In the genomic region with DNA sequence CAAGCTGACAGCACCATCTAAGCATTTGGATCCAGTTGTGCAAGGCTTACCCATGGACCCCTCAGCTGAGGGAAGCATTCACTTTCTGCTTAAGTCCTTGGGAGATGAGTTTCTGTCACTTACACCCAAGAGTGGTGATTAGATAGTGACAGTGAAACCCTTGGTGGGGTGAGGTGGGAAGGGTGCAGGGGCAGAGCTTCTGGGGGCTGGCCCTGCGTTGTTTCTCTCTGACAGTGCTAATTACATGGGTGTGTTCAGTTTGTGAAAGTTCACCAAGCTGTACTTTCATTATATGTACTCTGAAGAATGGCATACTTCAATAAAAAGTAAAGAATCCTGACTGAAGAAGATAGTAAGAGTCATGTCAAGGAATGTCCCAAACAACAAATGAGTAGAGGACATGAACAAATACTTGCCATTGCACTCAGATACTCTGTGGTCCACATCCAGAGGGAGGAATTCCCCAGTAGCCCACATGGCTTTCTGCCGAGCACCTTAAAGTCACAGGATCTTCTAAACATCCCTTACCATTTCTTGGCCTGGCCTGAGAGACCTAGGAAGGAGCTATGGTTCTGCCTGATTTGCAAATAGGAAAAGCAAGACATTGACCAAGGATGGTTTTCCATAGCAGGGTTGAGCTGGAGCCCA, we compare ENCODE assay signal across 14 cellular contexts. TPM values are rescaled to one million over a fixed set of nuclear protein-coding genes. Genes with fewer than 3 reads are reported as not detected.
DNase-seq lines count a peak whose midpoint lies in the region; ATAC-seq, FAIRE-seq and TF ChIP-seq lines count a peak whose summit lies in the region.
"Had no signal": no experiment of that assay in that cellular context is flagged by ENCODE, and none has a peak within 500 bp of the region (broad histone marks: within the 10 kb centered on the region; RNA-seq: fewer than 3 reads in every experiment).

No MANE protein-coding gene starts in this region.

- peaks cover 41% of the 10 kb centered on the region for H3K4me1 ChIP-seq in GM12878 (ENCODE audit: control insufficient read depth, insufficient read depth, low read length)

- no peaks in the 10 kb centered on the region for H3K9me3 ChIP-seq in GM12878 (replicated peaks; ENCODE audit: control insufficient read depth, insufficient read depth, low read length)
- H3K9me3 ChIP-seq: thyroid gland had no signal

- H4K20me1 ChIP-seq in GM12878 (ENCODE audit: control insufficient read depth, insufficient read depth), result no peaks in the 10 kb centered on the region

- H2AFZ ChIP-seq in GM12878 (ENCODE audit: control insufficient read depth, low read depth, low read length), result peak overlapping the region; percentile 68

- peak overlapping the region; percentile 74 for H3K27ac ChIP-seq in GM12878 (ENCODE audit: control insufficient read depth, insufficient read depth)
- H3K27ac ChIP-seq: thyroid gland had no signal

- no peak overlapping the region for H3K4me3 ChIP-seq in GM12878
- H3K4me3 ChIP-seq: thyroid gland had no signal

- no peak for TF ChIP-seq CTCF in GM12878 (IDR thresholded peaks at IDR 0.05 in 2 of 3, conservative IDR thresholded peaks at IDR 0.05 in 1 of 3; ENCODE audit: control insufficient read depth in 2 of 3, extremely low read depth in 1 of 3, insufficient read depth in 1 of 3, low read depth in 3 of 3, low read length in 3 of 3)

- no peak for TF ChIP-seq RAD21 in GM12878 (IDR thresholded peaks at IDR 0.05; ENCODE audit: insufficient read depth, low read depth, low read length)

- SMC1A ChIA-PET in GM12878 (lab: Charles Lee; ENCODE audit: uncharacterized antibody, unreplicated experiment), result interaction anchor here (0.6 to 3.0 kb wide), 9 partner anchors 9 to 317 kb away, joined by 3 to 13 read pairs (median 5); no protein-coding TSS in a partner anchor

- no peak for FAIRE-seq in GM12878 (lab: Jason Lieb, UNC)
- FAIRE-seq: GM18507 had no signal

- no peaks in the 10 kb centered on the region for H3K27me3 ChIP-seq in GM12878 (replicated peaks in 1 of 2; ENCODE audit: control insufficient read depth in 2 of 2, insufficient read depth in 2 of 2, low read length in 1 of 2)
- H3K27me3 ChIP-seq: thyroid gland had no signal

- BruUV-seq in GM12878 (replicated peaks; lab: Mats Ljungman, UMichigan), result no TSS peak

- intact Hi-C loops in GM12878 (cut with micrococcal nuclease; ENCODE audit: unreplicated experiment), result no loop called here

- CTCF ChIA-PET in GM12878 (lab: Yijun Ruan, JAX), result interaction anchor here (0.9 to 3.7 kb wide), 10 partner anchors 14 to 287 kb away, joined by 3 to 20 read pairs (median 4); a partner anchor contains a TSS

- in situ Hi-C loops in GM12878 (cut with MboI), result no loop called here

- WGBS in GM12878 (ENCODE audit: insufficient coverage, insufficient replicate concordance, low lambda C conversion rate, missing lambda C conversion rate), result 0% methylated on average over 2 of the region's 2 CpGs

- peak overlapping the region; percentile 46 for H3K9ac ChIP-seq in GM12878 (ENCODE audit: control insufficient read depth, insufficient read depth, low read length)

- DNase-seq in GM12878 (ENCODE audit: low read depth, low spot score) (peak; percentile 45), epidermal melanocyte (ENCODE audit: insufficient read length, low spot score) (no peak), ureter (ENCODE audit: low spot score) (no peak)
- no peak for DNase-seq in stimulated activated CD4-positive, alpha-beta T cell treated with anti-CD3 and anti-CD28 coated beads, Interleukin-15, amount 100 ng/mL, for 24 hours
- DNase-seq: NK-92 treated with Interleukin-12 subunit alpha and Interleukin-12 subunit beta, amount 100 ng/mL, for 24 hours; thyroid gland had no signal

- no peaks in the 10 kb centered on the region for H3K36me3 ChIP-seq in GM12878 (ENCODE audit: control insufficient read depth in 2 of 2, insufficient read depth in 2 of 2, low read length in 1 of 2)
- H3K36me3 ChIP-seq: thyroid gland had no signal

- TF ChIP-seq POLR2A in GM12878 (IDR thresholded peaks at IDR 0.05; ENCODE audit: low read depth, low read length), result no peak

- ATAC-seq in GM18498 (IDR thresholded peaks at IDR 0.05; ENCODE audit: unreplicated experiment) (peak; percentile 73), GM19463 (IDR thresholded peaks at IDR 0.05; ENCODE audit: unreplicated experiment) (peak; percentile 70), HG02973 (IDR thresholded peaks at IDR 0.05; ENCODE audit: unreplicated experiment) (peak; percentile 59), GM12878 (peak; percentile 83), HG03097 (IDR thresholded peaks at IDR 0.05; ENCODE audit: low FRiP score, unreplicated experiment) (no peak)

- RAD21 ChIA-PET in GM12878 (lab: Charles Lee; ENCODE audit: unreplicated experiment), result interaction anchor here (1.0 to 3.4 kb wide), 6 partner anchors 11 to 277 kb away, joined by 3 to 19 read pairs (median 4); a partner anchor contains a TSS

- H3K4me2 ChIP-seq in GM12878 (ENCODE audit: control insufficient read depth, insufficient read depth), result peak overlapping the region; percentile 83

- POLR2A ChIA-PET in GM12878 (lab: Charles Lee), result interaction anchor here (0.6 to 1.4 kb wide), 3 partner anchors 23 to 30 kb away, joined by 3 read pairs; no protein-coding TSS in a partner anchor

- TF ChIP-seq EP300 in GM12878 (IDR thresholded peaks at IDR 0.05; ENCODE audit: borderline replicate concordance in 1 of 2, control insufficient read depth in 1 of 2, low read depth in 2 of 2, low read length in 2 of 2), result no peak

- no peaks in the 10 kb centered on the region for H3K79me2 ChIP-seq in GM12878 (ENCODE audit: control insufficient read depth, insufficient read depth, low read length)

RNA-seq across cellular contexts. Expression of a gene that starts 8.5 kb away (rescaled TPM):
- total RNA-seq in GM12878 (2013; cell fraction: nucleolus; rRNA removed), result 1.9 and 3.4 TPM in 2 replicates
- 1.1 and 2.5 TPM in 2 replicates for total RNA-seq in GM12878 (2014; rRNA removed)
- 0.64 and 0.67 TPM in 2 replicates for total RNA-seq in GM12878 (2014; rRNA removed; fragmentation: Illumina TruSeq; extraction: Trizol)
- 1.9 and 2.5 TPM in 2 replicates for total RNA-seq in GM12878 (2021)
- 0.52 TPM for polyA plus RNA-seq in GM12878 (2011; ENCODE audit: low read depth)
- polyA plus RNA-seq in GM12878 (2011; rRNA removed), result 0.20 and 0.29 TPM in 2 replicates
- 0.25 and 0.43 TPM in 2 replicates for polyA plus RNA-seq in GM12878 (2011; cell fraction: cytosol; rRNA removed)
- 0.45 and 0.51 TPM in 2 replicates for polyA plus RNA-seq in GM12878 (2011; cell fraction: nucleus; rRNA removed)
- 0.66 and 0.94 TPM in 2 replicates for polyA plus RNA-seq in GM12878 (2012)
- 0.48 and 0.57 TPM in 2 replicates for polyA plus RNA-seq in GM12878 (2014; fragmentation: Illumina TruSeq; extraction: Trizol)
- polyA plus RNA-seq in GM12878 (2014; fragmentation: Nextera tagmentation; extraction: Ambion mirVana), result under 1 TPM; 0.14 to 0.18 TPM
- polyA plus RNA-seq in GM12878 (2014; rRNA removed), result 1.3 and 1.6 TPM in 2 replicates
- under 1 TPM; 0.28 to 0.46 TPM for polyA plus RNA-seq in GM12878 (2016; fragmentation: Nextera tagmentation; extraction: Ambion mirVana)
- 0.57 and 0.66 TPM in 2 replicates for polyA minus RNA-seq in GM12878 (2011; rRNA and poly(A)+ RNA removed)
- polyA minus RNA-seq in GM12878 (2011; cell fraction: cytosol; rRNA and poly(A)+ RNA removed), result 0.10 and 0.40 TPM in 2 replicates
- 0.24 and 0.48 TPM in 2 replicates for polyA minus RNA-seq in GM12878 (2011; cell fraction: nucleus; rRNA and poly(A)+ RNA removed)
- total RNA-seq in ureter, result 3.2 TPM
- total RNA-seq: activated T-helper 1 cell treated with anti-CD3 and anti-CD28 coated beads, Interleukin-12 subunit alpha, Interleukin-12 subunit beta, Interleukin-2, Interleukin-4 antibody, amounts not matched to agents 30 ng/mL and 10 ng/mL and 1 ng/mL, durations not matched to agents 14 hours and 24 hours and 36 hours had no signal
- polyA plus RNA-seq: liver had no signal

RNA-seq across cellular contexts. Expression of a gene that starts 22.3 kb away (rescaled TPM):
- total RNA-seq in GM12878 (2013; cell fraction: nucleolus; rRNA removed), result 41.6 and 42.7 TPM in 2 replicates
- 22.9 and 26.4 TPM in 2 replicates for total RNA-seq in GM12878 (2014; rRNA removed)
- total RNA-seq in GM12878 (2014; rRNA removed; fragmentation: Illumina TruSeq; extraction: Trizol), result 17.7 and 18.9 TPM in 2 replicates
- total RNA-seq in GM12878 (2021), result 20.7 and 23.0 TPM in 2 replicates
- polyA plus RNA-seq in GM12878 (2011; ENCODE audit: low read depth), result 11.7 TPM
- polyA plus RNA-seq in GM12878 (2011; rRNA removed), result 28.2 and 41.5 TPM in 2 replicates
- 16.9 and 17.4 TPM in 2 replicates for polyA plus RNA-seq in GM12878 (2011; cell fraction: cytosol; rRNA removed)
- polyA plus RNA-seq in GM12878 (2011; cell fraction: nucleus; rRNA removed), result 6.2 and 8.4 TPM in 2 replicates
- polyA plus RNA-seq in GM12878 (2012), result 13.0 and 16.0 TPM in 2 replicates
- polyA plus RNA-seq in GM12878 (2014; fragmentation: Illumina TruSeq; extraction: Trizol), result 13.5 and 16.5 TPM in 2 replicates
- polyA plus RNA-seq in GM12878 (2014; fragmentation: Nextera tagmentation; extraction: Ambion mirVana), result 1 to 10 TPM; 7.3 to 7.8 TPM
- polyA plus RNA-seq in GM12878 (2014; rRNA removed), result 11.5 and 14.6 TPM in 2 replicates
- 10 to 100 TPM; 23.5 to 27.5 TPM for polyA plus RNA-seq in GM12878 (2016; fragmentation: Nextera tagmentation; extraction: Ambion mirVana)
- 21.9 and 22.6 TPM in 2 replicates for polyA minus RNA-seq in GM12878 (2011; rRNA and poly(A)+ RNA removed)
- 10.2 and 12.9 TPM in 2 replicates for polyA minus RNA-seq in GM12878 (2011; cell fraction: cytosol; rRNA and poly(A)+ RNA removed)
- polyA minus RNA-seq in GM12878 (2011; cell fraction: nucleus; rRNA and poly(A)+ RNA removed), result 4.4 and 8.4 TPM in 2 replicates
- total RNA-seq in ureter, result 25.7 TPM

RNA-seq across cellular contexts. Expression of a gene that starts 49.1 kb away (rescaled TPM):
- total RNA-seq in GM12878 (2013; cell fraction: nucleolus; rRNA removed), result 0.29 and 0.44 TPM in 2 replicates
- total RNA-seq in GM12878 (2014; rRNA removed) (0.23 TPM in 1 of 2 replicates, not detected in the other), GM12878 (2014; rRNA removed; fragmentation: Illumina TruSeq; extraction: Trizol) (0.04 TPM in 1 of 2 replicates, not detected in the other), GM12878 (2021) (0.19 TPM in 1 of 2 replicates, not detected in the other), ureter (0.26 TPM)
- polyA plus RNA-seq in GM12878 (2011; ENCODE audit: low read depth), result not detected
- polyA plus RNA-seq in GM12878 (2011; rRNA removed) (not detected in 2 replicates), GM12878 (2014; fragmentation: Illumina TruSeq; extraction: Trizol) (not detected in 2 replicates), GM12878 (2014; fragmentation: Nextera tagmentation; extraction: Ambion mirVana) (not detected), GM12878 (2014; rRNA removed) (0.05 and 0.08 TPM in 2 replicates), GM12878 (2016; fragmentation: Nextera tagmentation; extraction: Ambion mirVana) (under 1 TPM in 1 of 2 experiments, not detected in 1; 0.43 TPM)
- 0.03 TPM in 1 of 2 replicates, not detected in the other for polyA plus RNA-seq in GM12878 (2011; cell fraction: cytosol; rRNA removed)
- polyA plus RNA-seq in GM12878 (2011; cell fraction: nucleus; rRNA removed), result 0.13 and 0.16 TPM in 2 replicates
- polyA plus RNA-seq in GM12878 (2012), result 0.07 and 0.08 TPM in 2 replicates
- polyA minus RNA-seq in GM12878 (2011; rRNA and poly(A)+ RNA removed), result not detected in 2 replicates
- not detected in 2 replicates for polyA minus RNA-seq in GM12878 (2011; cell fraction: cytosol; rRNA and poly(A)+ RNA removed)
- 0.19 TPM in 1 of 2 replicates, not detected in the other for polyA minus RNA-seq in GM12878 (2011; cell fraction: nucleus; rRNA and poly(A)+ RNA removed)
- total RNA-seq: activated T-helper 1 cell treated with anti-CD3 and anti-CD28 coated beads, Interleukin-12 subunit alpha, Interleukin-12 subunit beta, Interleukin-2, Interleukin-4 antibody, amounts not matched to agents 30 ng/mL and 10 ng/mL and 1 ng/mL, durations not matched to agents 14 hours and 24 hours and 36 hours; fibroblast of villous mesenchyme; liver had no signal
- polyA plus RNA-seq: liver had no signal

RNA-seq across cellular contexts. Expression of a gene that starts 53.5 kb away (rescaled TPM):
- total RNA-seq in GM12878 (2013; cell fraction: nucleolus; rRNA removed), result 113 and 119 TPM in 2 replicates
- total RNA-seq in GM12878 (2014; rRNA removed), result 22.3 TPM in 2 replicates
- 58.3 and 61.4 TPM in 2 replicates for total RNA-seq in GM12878 (2014; rRNA removed; fragmentation: Illumina TruSeq; extraction: Trizol)
- total RNA-seq in GM12878 (2021), result 25.5 and 29.4 TPM in 2 replicates
- 48.3 TPM for polyA plus RNA-seq in GM12878 (2011; ENCODE audit: low read depth)
- 34.6 and 58.3 TPM in 2 replicates for polyA plus RNA-seq in GM12878 (2011; rRNA removed)
- polyA plus RNA-seq in GM12878 (2011; cell fraction: cytosol; rRNA removed), result 14.3 and 15.0 TPM in 2 replicates
- polyA plus RNA-seq in GM12878 (2011; cell fraction: nucleus; rRNA removed), result 11.2 and 13.5 TPM in 2 replicates
- polyA plus RNA-seq in GM12878 (2012), result 44.4 and 47.5 TPM in 2 replicates
- polyA plus RNA-seq in GM12878 (2014; fragmentation: Illumina TruSeq; extraction: Trizol), result 64.8 and 82.1 TPM in 2 replicates
- 10 to 100 TPM; 36.6 to 60.8 TPM for polyA plus RNA-seq in GM12878 (2014; fragmentation: Nextera tagmentation; extraction: Ambion mirVana)
- polyA plus RNA-seq in GM12878 (2014; rRNA removed), result 25.6 and 34.5 TPM in 2 replicates
- polyA plus RNA-seq in GM12878 (2016; fragmentation: Nextera tagmentation; extraction: Ambion mirVana), result 10 to 100 TPM; 36.7 to 39.0 TPM
- polyA minus RNA-seq in GM12878 (2011; rRNA and poly(A)+ RNA removed), result 11.7 and 15.1 TPM in 2 replicates
- polyA minus RNA-seq in GM12878 (2011; cell fraction: cytosol; rRNA and poly(A)+ RNA removed), result 6.1 and 8.6 TPM in 2 replicates
- 8.9 and 19.1 TPM in 2 replicates for polyA minus RNA-seq in GM12878 (2011; cell fraction: nucleus; rRNA and poly(A)+ RNA removed)
- 60.2 TPM for total RNA-seq in ureter
